Comparison of ENCODE assay signal across 20 cellular contexts in the genomic region with DNA sequence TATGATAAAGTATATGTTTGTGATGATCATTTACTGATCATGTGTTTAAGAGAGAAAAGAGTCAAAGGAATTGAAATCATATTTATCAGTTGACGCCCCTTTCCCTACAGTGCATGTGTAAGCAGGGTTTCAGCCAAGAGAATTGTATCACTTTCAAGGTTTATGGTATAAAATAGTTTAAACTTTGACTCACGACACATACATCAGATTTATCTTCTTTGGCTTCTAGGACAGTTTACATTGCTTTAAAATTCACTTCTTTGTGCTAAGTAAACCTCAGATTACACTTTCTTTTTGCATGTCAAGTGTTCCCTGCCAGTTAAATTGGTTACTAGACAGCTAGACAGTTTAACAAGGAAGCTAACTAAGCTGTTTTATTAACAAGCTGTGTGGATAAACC.
DNase-seq lines count a peak whose midpoint lies in the region; ATAC-seq, FAIRE-seq and TF ChIP-seq lines count a peak whose summit lies in the region.
"Had no signal": no experiment of that assay in that cellular context is flagged by ENCODE, and none has a peak within 500 bp of the region (broad histone marks: within the 10 kb centered on the region; RNA-seq: fewer than 3 reads in every experiment).

No MANE protein-coding gene starts in this region.

- no peak overlapping the region for H3K4me3 ChIP-seq in astrocyte (ENCODE audit: insufficient read depth, low read depth, low read length)
- no peak overlapping the region for H3K4me3 ChIP-seq in naive thymus-derived CD4-positive, alpha-beta T cell (ENCODE audit: low read length)
- H3K4me3 ChIP-seq: GM23338 had no signal

- H2AFZ ChIP-seq in astrocyte (ENCODE audit: low read depth, low read length), result no peak overlapping the region
- H2AFZ ChIP-seq: GM23338 had no signal

- H3K4me2 ChIP-seq in astrocyte (ENCODE audit: low read length), result no peak overlapping the region
- H3K4me2 ChIP-seq: GM23338 had no signal

- no peak for TF ChIP-seq CTCF in astrocyte (IDR thresholded peaks at IDR 0.05; ENCODE audit: insufficient read depth, low read depth, low read length)
- TF ChIP-seq CTCF in nephron (IDR thresholded peaks at IDR 0.05; ENCODE audit: unreplicated experiment in 3 of 3), result no peak
- TF ChIP-seq CTCF in chondrocyte (IDR thresholded peaks at IDR 0.05), result no peak

- no peaks in the 10 kb centered on the region for H3K9me3 ChIP-seq in astrocyte (ENCODE audit: insufficient read depth, low read depth, low read length)
- H3K9me3 ChIP-seq in naive thymus-derived CD4-positive, alpha-beta T cell (ENCODE audit: control insufficient read depth in 2 of 3, low read length in 3 of 3), result no peaks in the 10 kb centered on the region
- H3K9me3 ChIP-seq: BE2C, Caco-2 had no signal

- H3K9me3 Mint-ChIP-seq in astrocyte (ENCODE audit: unreplicated experiment), result no peaks in the 10 kb centered on the region
- H3K9me3 Mint-ChIP-seq in nephron, result no peaks in the 10 kb centered on the region
- H3K9me3 Mint-ChIP-seq in chondrocyte (ENCODE audit: low read depth), result no peaks in the 10 kb centered on the region
- H3K9me3 Mint-ChIP-seq in naive thymus-derived CD4-positive, alpha-beta T cell, result no peaks in the 10 kb centered on the region
- H3K9me3 Mint-ChIP-seq: GM23338 had no signal

- H3K4me1 Mint-ChIP-seq in astrocyte (ENCODE audit: low read depth, unreplicated experiment) (peaks cover 2% of the 10 kb centered on the region), nephron (peaks cover 53% of the 10 kb centered on the region), chondrocyte (ENCODE audit: low read depth) (peaks cover 25% of the 10 kb centered on the region)
- no peaks in the 10 kb centered on the region for H3K4me1 Mint-ChIP-seq in naive thymus-derived CD4-positive, alpha-beta T cell
- H3K4me1 Mint-ChIP-seq: CD4-positive, CD25-positive, alpha-beta regulatory T cell; GM23338 had no signal

- no peak overlapping the region for H3K9ac ChIP-seq in astrocyte (ENCODE audit: low read length)

- no peaks in the 10 kb centered on the region for H3K27me3 ChIP-seq in astrocyte (ENCODE audit: insufficient read depth, low read length)
- H3K27me3 ChIP-seq in naive thymus-derived CD4-positive, alpha-beta T cell (ENCODE audit: control insufficient read depth in 2 of 2, insufficient read depth in 2 of 2, low read length in 2 of 2), result no peaks in the 10 kb centered on the region
- H3K27me3 ChIP-seq: BE2C had no signal

- H3K36me3 ChIP-seq in astrocyte (ENCODE audit: insufficient read depth, low read length), result no peaks in the 10 kb centered on the region
- no peaks in the 10 kb centered on the region for H3K36me3 ChIP-seq in naive thymus-derived CD4-positive, alpha-beta T cell (ENCODE audit: control insufficient read depth in 2 of 3, insufficient read depth in 3 of 3, low read length in 3 of 3)

- peaks cover 4% of the 10 kb centered on the region for H3K4me1 ChIP-seq in astrocyte (ENCODE audit: insufficient read depth, low read length)
- H3K4me1 ChIP-seq in naive thymus-derived CD4-positive, alpha-beta T cell (ENCODE audit: control insufficient read depth in 2 of 2, insufficient read depth in 2 of 2, low read length in 2 of 2), result no peaks in the 10 kb centered on the region

- ATAC-seq in naive thymus-derived CD4-positive, alpha-beta T cell, result no peak
- ATAC-seq: GM23338, HepG2 had no signal

- peak; percentile 58 for FAIRE-seq in astrocyte (lab: Jason Lieb, UNC)
- FAIRE-seq: D721Med, G401.6, GM12891, H54, HepG2 had no signal

- H3K27me3 Mint-ChIP-seq in astrocyte (ENCODE audit: low read depth, unreplicated experiment), result no peaks in the 10 kb centered on the region
- no peaks in the 10 kb centered on the region for H3K27me3 Mint-ChIP-seq in nephron (ENCODE audit: low read depth)
- no peaks in the 10 kb centered on the region for H3K27me3 Mint-ChIP-seq in chondrocyte (ENCODE audit: low read depth)
- peaks cover 0 to 23% (median 0%) of the 10 kb centered on the region in 5 donors for H3K27me3 Mint-ChIP-seq in naive thymus-derived CD4-positive, alpha-beta T cell

- H3K27ac ChIP-seq in astrocyte (ENCODE audit: low read depth, low read length), result no peak overlapping the region
- H3K27ac ChIP-seq in naive thymus-derived CD4-positive, alpha-beta T cell (ENCODE audit: low read depth, low read length), result no peak overlapping the region

- DNase-seq in HEK293T (ENCODE audit: extremely low spot score) (no peak), astrocyte (ENCODE audit: low read depth) (no peak), iris pigment epithelial cell (ENCODE audit: low read depth) (peak; percentile 28), SHP77 (lab: John Stamatoyannopoulos, UW) (no peak), chondrocyte (ENCODE audit: low spot score) (no peak)
- no peak for DNase-seq in naive thymus-derived CD4-positive, alpha-beta T cell
- DNase-seq: ACHN; BE2C; C1 segment of cervical spinal cord; Caco-2; CD4-positive, CD25-positive, alpha-beta regulatory T cell; HCEC 1CT; KG1 had no signal

- no peaks in the 10 kb centered on the region for H4K20me1 ChIP-seq in astrocyte (ENCODE audit: insufficient read depth, low read length)

- CTCF ChIA-PET in HEK293T (lab: Yijun Ruan, JAX), result no interaction called here
- CTCF ChIA-PET in naive thymus-derived CD4-positive, alpha-beta T cell (lab: Charles Lee), result interaction anchor here (1.3 kb wide), 1 partner anchor 8 kb away, joined by 3 read pairs; no protein-coding TSS in a partner anchor

- H3K79me2 ChIP-seq in astrocyte (ENCODE audit: insufficient read depth, low read length), result no peaks in the 10 kb centered on the region

- no peak overlapping the region for H3K4me3 Mint-ChIP-seq in astrocyte (ENCODE audit: unreplicated experiment)
- no peak overlapping the region for H3K4me3 Mint-ChIP-seq in nephron
- H3K4me3 Mint-ChIP-seq in chondrocyte (ENCODE audit: unreplicated experiment), result no peak overlapping the region
- H3K4me3 Mint-ChIP-seq in naive thymus-derived CD4-positive, alpha-beta T cell, result no peak overlapping the region
- H3K4me3 Mint-ChIP-seq: CD4-positive, CD25-positive, alpha-beta regulatory T cell; GM23338 had no signal

- intact Hi-C loops in naive thymus-derived CD4-positive, alpha-beta T cell (cut with micrococcal nuclease), result loop anchor here in 1 of 2 donors (10.0 kb wide), 3 partner anchors 325 to 1005 kb away; no protein-coding TSS in a partner anchor

- H3K36me3 Mint-ChIP-seq in astrocyte (ENCODE audit: low read depth, unreplicated experiment) (no peaks in the 10 kb centered on the region), nephron (ENCODE audit: low read depth) (no peaks in the 10 kb centered on the region), chondrocyte (ENCODE audit: low read depth) (no peaks in the 10 kb centered on the region)
- H3K36me3 Mint-ChIP-seq in naive thymus-derived CD4-positive, alpha-beta T cell, result no peaks in the 10 kb centered on the region
- H3K36me3 Mint-ChIP-seq: CD4-positive, CD25-positive, alpha-beta regulatory T cell had no signal

- POLR2A ChIA-PET in HEK293T (lab: Yijun Ruan, JAX), result no interaction called here
- POLR2A ChIA-PET in naive thymus-derived CD4-positive, alpha-beta T cell (lab: Charles Lee), result no interaction called here

- H3K27ac Mint-ChIP-seq in astrocyte (ENCODE audit: unreplicated experiment), result no peak overlapping the region
- peak overlapping the region; percentile 70 to 90 (median 88) for H3K27ac Mint-ChIP-seq in nephron
- no peak overlapping the region for H3K27ac Mint-ChIP-seq in chondrocyte (ENCODE audit: unreplicated experiment)
- no peak overlapping the region for H3K27ac Mint-ChIP-seq in naive thymus-derived CD4-positive, alpha-beta T cell
- H3K27ac Mint-ChIP-seq: CD4-positive, CD25-positive, alpha-beta regulatory T cell; GM23338 had no signal

TF ChIP-seq in HEK293T, 16 proteins besides CTCF, POLR2A, EP300 and RAD21:
- TF ChIP-seq, protein P1, sequence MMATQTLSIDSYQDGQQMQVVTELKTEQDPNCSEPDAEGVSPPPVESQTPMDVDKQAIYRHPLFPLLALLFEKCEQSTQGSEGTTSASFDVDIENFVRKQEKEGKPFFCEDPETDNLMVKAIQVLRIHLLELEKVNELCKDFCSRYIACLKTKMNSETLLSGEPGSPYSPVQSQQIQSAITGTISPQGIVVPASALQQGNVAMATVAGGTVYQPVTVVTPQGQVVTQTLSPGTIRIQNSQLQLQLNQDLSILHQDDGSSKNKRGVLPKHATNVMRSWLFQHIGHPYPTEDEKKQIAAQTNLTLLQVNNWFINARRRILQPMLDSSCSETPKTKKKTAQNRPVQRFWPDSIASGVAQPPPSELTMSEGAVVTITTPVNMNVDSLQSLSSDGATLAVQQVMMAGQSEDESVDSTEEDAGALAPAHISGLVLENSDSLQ (IDR thresholded peaks at IDR 0.05), result peak; percentile 50; the same call in 1 of the 2 replicates
- TF ChIP-seq CTBP1 (IDR thresholded peaks at IDR 0.05; ENCODE audit: borderline replicate concordance) (no peak), FOXA1 (IDR thresholded peaks at IDR 0.05) (no peak)

Comparison
In these comparisons a context has a peak if more than half of its experiments do, and no peak if none do; other contexts are left out.
1. H3K27ac Mint-ChIP-seq: peak in nephron (3 of 3); none in astrocyte (single experiment), chondrocyte (single experiment) and naive thymus-derived CD4-positive, alpha-beta T cell (0 of 9).